Comparison of ENCODE assay signal across 10 cellular contexts in genomic region chr19:49588370-49589122, GRCh38. TPM values are rescaled to one million over a fixed set of nuclear protein-coding genes. Genes with fewer than 3 reads are reported as not detected.
DNase-seq lines count a peak whose midpoint lies in the region; ATAC-seq and TF ChIP-seq lines count a peak whose summit lies in the region.
"Had no signal": no experiment of that assay in that cellular context is flagged by ENCODE, and none has a peak within 500 bp of the region (broad histone marks: within the 10 kb centered on the region; RNA-seq: fewer than 3 reads in every experiment).

No MANE protein-coding gene starts in this region.

- TF ChIP-seq POLR2A in spleen (IDR thresholded peaks at IDR 0.05): no peak
- no peak for TF ChIP-seq POLR2A in adrenal gland (IDR thresholded peaks at IDR 0.05)

- H3K27ac ChIP-seq in spleen (no peak overlapping the region), adrenal gland (no peak overlapping the region)

- POLR2A ChIA-PET in T-cell (lab: Charles Lee): no interaction called here

- no peaks in the 10 kb centered on the region for H3K27me3 ChIP-seq in spleen (replicated peaks in 1 of 7)
- H3K27me3 ChIP-seq in adrenal gland: no peaks in the 10 kb centered on the region

- H3K27ac Mint-ChIP-seq in T-cell: peak overlapping the region; percentile 67 to 77
- no peak overlapping the region for H3K27ac Mint-ChIP-seq in activated naive CD4-positive, alpha-beta T cell treated with anti-CD3 and anti-CD28 coated beads, Interleukin-2, amount 50 U/mL, for 72 hours

- H3K27me3 Mint-ChIP-seq in T-cell: no peaks in the 10 kb centered on the region

- peak; percentile 63 for DNase-seq in GM13976 (ENCODE audit: low spot score)
- peak in 23 of 34 experiments; percentile 19 to 64 (median 39) for DNase-seq in T-cell
- peak in 1 of 2 donors; percentile 60 for DNase-seq in activated naive CD4-positive, alpha-beta T cell treated with anti-CD3 and anti-CD28 coated beads, Interleukin-2, amount 50 U/mL, for 72 hours (ENCODE audit: low spot score in 2 of 2)
- peak; percentile 81 for DNase-seq in spleen
- DNase-seq in NCI-H1436 (lab: John Stamatoyannopoulos, UW): no peak
- DNase-seq in adrenal gland: no peak
- no peak for DNase-seq in NCI-H345 treated with DMSO at 0.1 percent for 48 hours (lab: John Stamatoyannopoulos, UW; ENCODE audit: unreplicated experiment)
- DNase-seq: mesendoderm, OCI-M1 had no signal

- peaks cover 16 to 37% (median 28%) of the 10 kb centered on the region in 3 donors for H3K4me1 Mint-ChIP-seq in T-cell

- TF ChIP-seq CTCF in GM13976 (IDR thresholded peaks at IDR 0.05; ENCODE audit: borderline replicate concordance, control extremely low read depth, extremely low read depth, insufficient read depth, missing control alignments) (no peak), spleen (IDR thresholded peaks at IDR 0.05 in 8 of 11, conservative IDR thresholded peaks at IDR 0.05 in 3 of 11) (no peak), adrenal gland (IDR thresholded peaks at IDR 0.05) (no peak)

- H3K4me3 ChIP-seq in spleen (no peak overlapping the region), adrenal gland (no peak overlapping the region)

- intact Hi-C loops in spleen (cut with DNase I; ENCODE audit: low total_unique reads): no loop called here
- intact Hi-C loops in adrenal gland (cut with DNase I): loop anchor here in 1 of 2 donors (10.0 kb wide), 1 partner anchor 86 kb away; the partner anchor contains the start of gene PRMT1

- ATAC-seq in T-cell (replicated peaks in 1 of 4) (peak in 1 of 4 experiments; percentile 17), HG03521 (IDR thresholded peaks at IDR 0.05; ENCODE audit: unreplicated experiment) (no peak)
- ATAC-seq in activated naive CD4-positive, alpha-beta T cell treated with anti-CD3 and anti-CD28 coated beads, Interleukin-2, amount 50 U/mL, for 72 hours: peak; percentile 14 to 39

- H3K4me1 ChIP-seq in spleen: peaks cover 10 to 39% (median 23%) of the 10 kb centered on the region in 6 donors
- peaks cover 9 to 11% of the 10 kb centered on the region in 2 donors for H3K4me1 ChIP-seq in adrenal gland (replicated peaks in 1 of 2)

- H3K36me3 Mint-ChIP-seq in T-cell: peaks cover 3% of the 10 kb centered on the region
- H3K36me3 Mint-ChIP-seq in activated naive CD4-positive, alpha-beta T cell treated with anti-CD3 and anti-CD28 coated beads, Interleukin-2, amount 50 U/mL, for 72 hours: peaks cover 14% of the 10 kb centered on the region in 2 donors

- CTCF ChIA-PET in T-cell (lab: Charles Lee): interaction anchor here (0.7 kb wide), 3 partner anchors 39 to 77 kb away, joined by 3 to 4 read pairs (median 3); no protein-coding TSS in a partner anchor

- H3K4me3 Mint-ChIP-seq in T-cell: no peak overlapping the region

- H3K9me3 ChIP-seq in spleen (no peaks in the 10 kb centered on the region), adrenal gland (replicated peaks in 1 of 3) (no peaks in the 10 kb centered on the region)

- H3K9me3 Mint-ChIP-seq in T-cell: no peaks in the 10 kb centered on the region
- no peaks in the 10 kb centered on the region for H3K9me3 Mint-ChIP-seq in activated naive CD4-positive, alpha-beta T cell treated with anti-CD3 and anti-CD28 coated beads, Interleukin-2, amount 50 U/mL, for 72 hours

- WGBS in spleen, 5 donors: 74 to 81% (median 79%) methylated on average over 18 of the region's 18 CpGs
- WGBS in adrenal gland, 4 donors: 79 to 85% (median 82%) methylated on average over 16 to 18 of the region's 18 CpGs

- in situ Hi-C loops in GM13976 (cut with MboI; ENCODE audit: low sequenced_read_pairs, unreplicated experiment): no loop called here

- H3K36me3 ChIP-seq in spleen: peaks cover 0 to under 1% (median 0%) of the 10 kb centered on the region in 6 donors
- H3K36me3 ChIP-seq in adrenal gland (replicated peaks in 1 of 2): peaks cover 0 to 1% of the 10 kb centered on the region in 2 donors

RNA-seq across cellular contexts. Expression of gene PRR12, which starts 2.4 kb away (rescaled TPM):
- 10 to 100 TPM; 50.8 to 81.7 (median 78.8) TPM for total RNA-seq in T-cell
- total RNA-seq in activated naive CD4-positive, alpha-beta T cell treated with anti-CD3 and anti-CD28 coated beads, Interleukin-2, amount 50 U/mL, for 72 hours: 10 to 100 TPM; 28.9 to 32.9 TPM
- 10 to 100 TPM; 18.8 to 44.3 (median 34.6) TPM for total RNA-seq in spleen
- 10 to 100 TPM in 1 of 3 donors, 1 to 10 TPM in 2; 3.7 to 21.4 (median 3.9) TPM for polyA plus RNA-seq in spleen
- total RNA-seq in adrenal gland: 10 to 100 TPM; 14.3 to 39.3 (median 18.4) TPM
- 10 to 100 TPM in 1 of 3 donors, 1 to 10 TPM in 2; 4.2 to 49.8 (median 9.5) TPM for polyA plus RNA-seq in adrenal gland

RNA-seq across cellular contexts. Expression of gene PRRG2, which starts 7.4 kb away (rescaled TPM):
- total RNA-seq in T-cell (1 to 10 TPM in 3 of 5 donors, under 1 TPM in 2; 0.37 to 1.7 (median 1.2) TPM), spleen (1 to 10 TPM in 5 of 7 donors, under 1 TPM in 2; 0.37 to 7.9 (median 1.3) TPM), adrenal gland (1 to 10 TPM in 2 of 8 donors, under 1 TPM in 4, not detected in 2; 0.75 to 1.2 (median 0.89) TPM)
- total RNA-seq in activated naive CD4-positive, alpha-beta T cell treated with anti-CD3 and anti-CD28 coated beads, Interleukin-2, amount 50 U/mL, for 72 hours: 10 to 100 TPM in 1 of 2 donors, 1 to 10 TPM in 1; 2.3 to 10.8 TPM
- polyA plus RNA-seq in spleen (1 to 10 TPM in 2 of 3 donors, under 1 TPM in 1; 0.91 to 2.3 (median 1.3) TPM), adrenal gland (1 to 10 TPM in 1 of 3 donors, under 1 TPM in 2; 0.33 to 1.2 (median 0.71) TPM)

RNA-seq across cellular contexts. Expression of gene NOSIP, which starts 8.2 kb away (rescaled TPM):
- total RNA-seq in T-cell (100 to 1,000 TPM; 152 to 297 (median 176) TPM), spleen (10 to 100 TPM; 58.6 to 73.8 (median 70.0) TPM), adrenal gland (10 to 100 TPM; 53.3 to 94.4 (median 60.7) TPM)
- total RNA-seq in activated naive CD4-positive, alpha-beta T cell treated with anti-CD3 and anti-CD28 coated beads, Interleukin-2, amount 50 U/mL, for 72 hours: 10 to 100 TPM; 90.7 to 96.1 TPM
- polyA plus RNA-seq in spleen (100 to 1,000 TPM; 129 to 152 (median 149) TPM), adrenal gland (100 to 1,000 TPM in 2 of 3 donors, 10 to 100 TPM in 1; 35.0 to 159 (median 145) TPM)

RNA-seq across cellular contexts. Expression of gene RRAS, which starts 51.4 kb away (rescaled TPM):
- 10 to 100 TPM in 3 of 5 donors, 1 to 10 TPM in 2; 8.5 to 15.4 (median 13.0) TPM for total RNA-seq in T-cell
- total RNA-seq in activated naive CD4-positive, alpha-beta T cell treated with anti-CD3 and anti-CD28 coated beads, Interleukin-2, amount 50 U/mL, for 72 hours: 10 to 100 TPM in 1 of 2 donors, 1 to 10 TPM in 1; 6.0 to 12.9 TPM
- total RNA-seq in spleen: 10 to 100 TPM; 30.9 to 57.6 (median 44.4) TPM
- polyA plus RNA-seq in spleen: 100 to 1,000 TPM in 1 of 3 donors, 10 to 100 TPM in 2; 66.5 to 106 (median 98.2) TPM
- 10 to 100 TPM; 20.4 to 77.9 (median 42.3) TPM for total RNA-seq in adrenal gland
- polyA plus RNA-seq in adrenal gland: 100 to 1,000 TPM in 2 of 3 donors, 10 to 100 TPM in 1; 21.9 to 180 (median 167) TPM

RNA-seq across cellular contexts. Expression of gene SCAF1, which starts 53.5 kb away (rescaled TPM):
- total RNA-seq in T-cell (10 to 100 TPM; 40.0 to 81.9 (median 75.4) TPM), spleen (10 to 100 TPM; 21.9 to 66.2 (median 57.0) TPM), adrenal gland (10 to 100 TPM; 22.7 to 81.3 (median 50.6) TPM)
- total RNA-seq in activated naive CD4-positive, alpha-beta T cell treated with anti-CD3 and anti-CD28 coated beads, Interleukin-2, amount 50 U/mL, for 72 hours: 10 to 100 TPM; 49.8 to 57.4 TPM
- polyA plus RNA-seq in spleen (10 to 100 TPM in 1 of 3 donors, 1 to 10 TPM in 2; 7.5 to 21.3 (median 7.6) TPM), adrenal gland (10 to 100 TPM in 2 of 3 donors, 1 to 10 TPM in 1; 7.9 to 67.7 (median 27.1) TPM)

Comparison
In these comparisons a context has a peak if more than half of its experiments do, and no peak if none do; other contexts are left out.
1. DNase-seq: peak in GM13976 (single experiment), T-cell (23 of 34) and spleen (single experiment); none in NCI-H1436 (single experiment), adrenal gland (0 of 7) and NCI-H345 treated with DMSO at 0.1 percent for 48 hours (single experiment).
2. H3K27ac Mint-ChIP-seq: peak in T-cell (2 of 2); none in activated naive CD4-positive, alpha-beta T cell treated with anti-CD3 and anti-CD28 coated beads, Interleukin-2, amount 50 U/mL, for 72 hours (0 of 2).